8 cellular contexts compared by ENCODE assay signal in genomic region chr17:11997147-11997971, GRCh38. TPM values are rescaled to one million over a fixed set of nuclear protein-coding genes. Genes with fewer than 3 reads are reported as not detected.
DNase-seq lines count a peak whose midpoint lies in the region; ATAC-seq and TF ChIP-seq lines count a peak whose summit lies in the region.

Gene ZNF18 (minus strand): TSS chr17:11997475. CDS start chr17:11992829, 4,646 bp downstream.

- DNase-seq in NCI-H748 (lab: John Stamatoyannopoulos, UW; ENCODE audit: unreplicated experiment), result peak; percentile 97
- peak; percentile 88 to 90 for DNase-seq in activated CD4-positive, alpha-beta T cell treated with anti-CD3 and anti-CD28 coated beads, Interleukin-2, amount 50 U/mL, for 24 hours (ENCODE audit: low read depth in 1 of 2, low spot score in 1 of 2)
- DNase-seq in dermis microvascular lymphatic vessel endothelial cell (ENCODE audit: low read depth in 2 of 2), result peak; percentile 79 to 95
- peak; percentile 94 to 99 for DNase-seq in lower leg skin (ENCODE audit: low spot score in 2 of 2)
- peak; percentile 95 to 97 for DNase-seq in stimulated activated CD4-positive, alpha-beta T cell treated with anti-CD3 and anti-CD28 coated beads, Interleukin-4, amount 100 ng/mL, for 4 hours

- TF ChIP-seq POLR2A in lower leg skin (IDR thresholded peaks at IDR 0.05), result peak in 1 of 2 donors; percentile 94

- H3K4me3 ChIP-seq in lower leg skin (ENCODE audit: low read depth, poor library complexity, severe bottlenecking), result peak within 1 kb of the TSS; percentile 70

- H3K27ac ChIP-seq in C4-2B, result peak within 1 kb of the TSS; percentile 86

- 0 to 1% methylated on average over 27 to 29 of the region's 74 CpGs for WGBS in lower leg skin, 2 donors

- TF ChIP-seq CTCF in C4-2B (conservative IDR thresholded peaks at IDR 0.05) (no peak; the same call in 1 of the 2 replicates), lower leg skin (IDR thresholded peaks at IDR 0.05) (no peak)

- intact Hi-C loops in lower leg skin (cut with DNase I; ENCODE audit: low total_unique reads), result no loop called here

- ATAC-seq in GM19351 (IDR thresholded peaks at IDR 0.05; ENCODE audit: unreplicated experiment), result peak; percentile 92
- peak; percentile 95 for ATAC-seq in HG03520 (IDR thresholded peaks at IDR 0.05; ENCODE audit: unreplicated experiment)

RNA-seq across cellular contexts. Expression of gene ZNF18, which starts in this region (rescaled TPM):
- total RNA-seq in dermis microvascular lymphatic vessel endothelial cell (6.4 and 7.2 TPM in 2 replicates), lower leg skin (10 to 100 TPM; 13.0 to 21.7 (median 15.3) TPM)

Comparison
In these comparisons a context has a peak if more than half of its experiments do, and no peak if none do; other contexts are left out.
1. Peak in every context shown above with its lines: DNase-seq, ATAC-seq, H3K4me3 ChIP-seq and H3K27ac ChIP-seq.